In the genomic region with DNA sequence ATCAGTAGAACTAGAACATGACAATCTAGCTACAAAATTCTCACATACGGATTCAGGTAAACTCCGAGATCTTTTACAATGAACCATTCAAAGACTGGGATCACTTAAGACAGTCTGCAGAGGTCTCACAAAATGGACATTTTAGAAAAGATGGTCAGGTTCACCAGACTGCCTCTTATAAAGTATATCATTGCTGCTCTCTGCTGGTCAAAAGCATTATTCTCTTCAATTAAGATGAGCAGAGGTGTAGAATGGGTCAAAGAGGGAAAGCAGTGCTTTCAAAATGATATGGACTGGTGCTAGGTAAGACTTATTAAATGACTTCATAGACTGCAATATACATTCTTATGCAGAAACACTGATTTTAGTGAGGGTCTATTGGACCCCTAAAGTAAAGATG, we compare ENCODE assay signal across 9 cellular contexts.
DNase-seq lines count a peak whose midpoint lies in the region; ATAC-seq and TF ChIP-seq lines count a peak whose summit lies in the region.
"Had no signal": no experiment of that assay in that cellular context is flagged by ENCODE, and none has a peak within 500 bp of the region (broad histone marks: within the 10 kb centered on the region; RNA-seq: fewer than 3 reads in every experiment).

No MANE protein-coding gene starts in this region.

- no peaks in the 10 kb centered on the region for H3F3A ChIP-seq in smooth muscle cell (ENCODE audit: low read depth)

- H3K4me1 ChIP-seq in smooth muscle cell (ENCODE audit: low read depth) = no peaks in the 10 kb centered on the region

- H3K9ac ChIP-seq in smooth muscle cell (ENCODE audit: low read depth) = no peak overlapping the region

- TF ChIP-seq CTCF in smooth muscle cell (IDR thresholded peaks at IDR 0.05; ENCODE audit: borderline replicate concordance, insufficient read depth, poor library complexity, severe bottlenecking) = peak; percentile 49

- no peaks in the 10 kb centered on the region for H4K20me1 ChIP-seq in smooth muscle cell (ENCODE audit: low read depth)

- no peak overlapping the region for H3K4me3 ChIP-seq in smooth muscle cell

- 90% methylated on average over 2 of the region's 2 CpGs for WGBS in smooth muscle cell (ENCODE audit: low lambda C conversion rate)

- no peak overlapping the region for H2AFZ ChIP-seq in smooth muscle cell (ENCODE audit: low read depth)

- H3K36me3 ChIP-seq in smooth muscle cell (ENCODE audit: low read depth) = no peaks in the 10 kb centered on the region

- H3K27me3 ChIP-seq in smooth muscle cell (ENCODE audit: low read depth) = no peaks in the 10 kb centered on the region

- H3K79me2 ChIP-seq in smooth muscle cell (ENCODE audit: low read depth) = no peaks in the 10 kb centered on the region

- ATAC-seq in Right ventricle myocardium superior (ENCODE audit: poor library complexity) (no peak), HG02763 (IDR thresholded peaks at IDR 0.05; ENCODE audit: unreplicated experiment) (no peak)

- DNase-seq in SIG-M5 treated with dmso at 0.1 percent for 504 hours (lab: John Stamatoyannopoulos, UW; ENCODE audit: unreplicated experiment) (peak; percentile 13), SIG-M5 (lab: John Stamatoyannopoulos, UW) (no peak), RKO (ENCODE audit: low spot score) (peak; percentile 42), foreskin melanocyte (peak; percentile 11), smooth muscle cell (lab: John Stamatoyannopoulos, UW; ENCODE audit: unreplicated experiment) (no peak), Right ventricle myocardium superior (no peak)
- DNase-seq in activated CD8-positive, alpha-beta memory T cell treated with anti-CD3 and anti-CD28 coated beads, Interleukin-2, amount 50 U/mL, for 4 hours = no peak
- DNase-seq: activated B cell treated with CpG ODN at 0.5 μM for 24 hours had no signal

- H3K4me2 ChIP-seq in smooth muscle cell = no peak overlapping the region

- intact Hi-C loops in Right ventricle myocardium superior (cut with DNase I) = no loop called here

- no peaks in the 10 kb centered on the region for H3K9me3 ChIP-seq in smooth muscle cell (replicated peaks; ENCODE audit: low read depth)

- H3K27ac ChIP-seq in smooth muscle cell (ENCODE audit: low read depth) = no peak overlapping the region

Comparison
In these comparisons a context has a peak if more than half of its experiments do, and no peak if none do; other contexts are left out.
1. DNase-seq: peak in SIG-M5 treated with dmso at 0.1 percent for 504 hours (single experiment), RKO (single experiment) and foreskin melanocyte (single experiment); none in SIG-M5 (single experiment), smooth muscle cell (single experiment), Right ventricle myocardium superior (single experiment) and activated CD8-positive, alpha-beta memory T cell treated with anti-CD3 and anti-CD28 coated beads, Interleukin-2, amount 50 U/mL, for 4 hours (single experiment).